In genomic region chr6:150157076-150157475, GRCh38 we compare ENCODE assay signal across 36 cellular contexts. TPM values are rescaled to one million over a fixed set of nuclear protein-coding genes. Genes with fewer than 3 reads are reported as not detected.
"Had no signal": no experiment of that assay in that cellular context is flagged by ENCODE, and none has a peak within 500 bp of the region (broad histone marks: within the 10 kb centered on the region; RNA-seq: fewer than 3 reads in every experiment).

No MANE protein-coding gene starts in this region.

- H3K9me3 Mint-ChIP-seq: activated CD4-positive, alpha-beta memory T cell treated with anti-CD3 and anti-CD28 coated beads for 36 hours; activated naive CD4-positive, alpha-beta T cell treated with anti-CD3 and anti-CD28 coated beads for 36 hours; activated naive CD8-positive, alpha-beta T cell treated with anti-CD3 and anti-CD28 coated beads for 36 hours; activated T-helper 1 cell treated with anti-CD3 and anti-CD28 coated beads, Interleukin-12 subunit alpha, Interleukin-12 subunit beta, Interleukin-2, Interleukin-4 antibody, amounts not matched to agents 30 ng/mL and 10 ng/mL and 1 ng/mL, durations not matched to agents 14 hours and 24 hours and 36 hours; stimulated activated memory B cell treated with anti-CD40 and anti-IgM and Interleukin-4, amounts not matched to agents 10 μg/mL and 1 μg/mL and 100 μg/mL, for 72 hours; stimulated activated naive CD8-positive, alpha-beta T cell treated with anti-CD3 and anti-CD28 coated beads, Interleukin-15, amount 100 ng/mL, for 72 hours had no signal

- H3K4me1 Mint-ChIP-seq: stimulated activated memory B cell treated with anti-CD40 and anti-IgM and Interleukin-4, amounts not matched to agents 10 μg/mL and 1 μg/mL and 100 μg/mL, for 72 hours had no signal

- H3K36me3 ChIP-seq: adrenal gland, ascending aorta, esophagus muscularis mucosa, thyroid gland, upper lobe of left lung, WERI-Rb-1 had no signal

- DNase-seq: activated CD4-positive, alpha-beta memory T cell treated with anti-CD3 and anti-CD28 coated beads for 36 hours; activated CD4-positive, alpha-beta T cell treated with anti-CD3 and anti-CD28 coated beads for 48 hours; activated CD8-positive, alpha-beta memory T cell treated with anti-CD3 and anti-CD28 coated beads, Interleukin-2, amount 50 U/mL, for 4 hours; activated effector memory CD4-positive, alpha-beta T cell treated with anti-CD3 and anti-CD28 coated beads, Interleukin-2, amount 50 U/mL, for 16 hours; activated naive CD4-positive, alpha-beta T cell treated with anti-CD3 and anti-CD28 coated beads for 36 hours; activated naive CD8-positive, alpha-beta T cell treated with anti-CD3 and anti-CD28 coated beads for 36 hours; activated T-cell treated with anti-CD3 and anti-CD28 coated beads, Interleukin-2, amount 50 U/mL, for 1 hour; adrenal gland; cortex of kidney; left ventricle myocardium superior; naive B cell; occipital lobe; right cardiac atrium; stimulated activated CD4-positive, alpha-beta T cell treated with anti-CD3 and anti-CD28 coated beads, Interleukin-12 subunit alpha, Interleukin-12 subunit beta, amount 100 ng/mL, for 4 hours; stimulated activated CD4-positive, alpha-beta T cell treated with anti-CD3 and anti-CD28 coated beads, Interleukin-4, amount 100 ng/mL, for 4 hours; stimulated activated CD8-positive, alpha-beta memory T cell treated with anti-CD3 and anti-CD28 coated beads, Interleukin-4, amount 100 ng/mL, for 48 hours; stimulated activated naive CD8-positive, alpha-beta T cell treated with anti-CD3 and anti-CD28 coated beads, Interleukin-15, amount 100 ng/mL, for 72 hours; substantia nigra; T1000; thyroid gland; upper lobe of left lung; WERI-Rb-1 had no signal

- FAIRE-seq: endothelial cell of umbilical vein, frontal cortex, islet of Langerhans had no signal

- H3K9ac ChIP-seq: parathyroid adenoma had no signal

- H3K79me2 ChIP-seq: parathyroid adenoma had no signal

- H3K27me3 ChIP-seq: adrenal gland, ascending aorta, thyroid gland, upper lobe of left lung had no signal

- H3K27ac Mint-ChIP-seq: activated CD4-positive, alpha-beta memory T cell treated with anti-CD3 and anti-CD28 coated beads for 36 hours; activated naive CD4-positive, alpha-beta T cell treated with anti-CD3 and anti-CD28 coated beads for 36 hours; activated naive CD8-positive, alpha-beta T cell treated with anti-CD3 and anti-CD28 coated beads for 36 hours; activated T-helper 1 cell treated with anti-CD3 and anti-CD28 coated beads, Interleukin-12 subunit alpha, Interleukin-12 subunit beta, Interleukin-2, Interleukin-4 antibody, amounts not matched to agents 30 ng/mL and 10 ng/mL and 1 ng/mL, durations not matched to agents 14 hours and 24 hours and 36 hours; brain; mesothelial cell of epicardium; naive B cell; stimulated activated memory B cell treated with anti-CD40 and anti-IgM and Interleukin-4, amounts not matched to agents 10 μg/mL and 1 μg/mL and 100 μg/mL, for 72 hours had no signal

- H3K4me1 ChIP-seq: adrenal gland, ascending aorta, esophagus muscularis mucosa, parathyroid adenoma had no signal

- H3K27ac ChIP-seq: adrenal gland, ascending aorta, esophagus muscularis mucosa, parathyroid adenoma, thyroid gland, upper lobe of left lung, WERI-Rb-1 had no signal

- H3K9me3 ChIP-seq: adrenal gland, ascending aorta, esophagus muscularis mucosa, thyroid gland, upper lobe of left lung had no signal

- H3K4me3 ChIP-seq: adrenal gland, ascending aorta, esophagus muscularis mucosa, thyroid gland, upper lobe of left lung had no signal

- H3K4me3 Mint-ChIP-seq: activated CD4-positive, alpha-beta memory T cell treated with anti-CD3 and anti-CD28 coated beads for 36 hours; activated naive CD4-positive, alpha-beta T cell treated with anti-CD3 and anti-CD28 coated beads for 36 hours; activated naive CD8-positive, alpha-beta T cell treated with anti-CD3 and anti-CD28 coated beads for 36 hours; activated T-helper 1 cell treated with anti-CD3 and anti-CD28 coated beads, Interleukin-12 subunit alpha, Interleukin-12 subunit beta, Interleukin-2, Interleukin-4 antibody, amounts not matched to agents 30 ng/mL and 10 ng/mL and 1 ng/mL, durations not matched to agents 14 hours and 24 hours and 36 hours; brain; mesothelial cell of epicardium; naive B cell; neural crest cell; stimulated activated memory B cell treated with anti-CD40 and anti-IgM and Interleukin-4, amounts not matched to agents 10 μg/mL and 1 μg/mL and 100 μg/mL, for 72 hours; stimulated activated naive CD8-positive, alpha-beta T cell treated with anti-CD3 and anti-CD28 coated beads, Interleukin-15, amount 100 ng/mL, for 72 hours had no signal

- H2AFZ ChIP-seq: parathyroid adenoma had no signal

- H3K36me3 Mint-ChIP-seq: activated CD4-positive, alpha-beta memory T cell treated with anti-CD3 and anti-CD28 coated beads for 36 hours; activated naive CD8-positive, alpha-beta T cell treated with anti-CD3 and anti-CD28 coated beads for 36 hours; mesothelial cell of epicardium; stimulated activated memory B cell treated with anti-CD40 and anti-IgM and Interleukin-4, amounts not matched to agents 10 μg/mL and 1 μg/mL and 100 μg/mL, for 72 hours had no signal

- ATAC-seq: activated CD4-positive, CD25-positive, alpha-beta regulatory T cell treated with anti-CD3 and anti-CD28 coated beads, Interleukin-2, amount 50 U/mL, for 24 hours; left ventricle myocardium superior; right cardiac atrium; stimulated activated memory B cell treated with anti-CD40 and anti-IgM and Interleukin-4, amounts not matched to agents 10 μg/mL and 1 μg/mL and 100 μg/mL, for 72 hours; stimulated activated naive CD8-positive, alpha-beta T cell treated with anti-CD3 and anti-CD28 coated beads, Interleukin-15, amount 100 ng/mL, for 72 hours had no signal

RNA-seq across cellular contexts. Expression of gene PPP1R14C, which starts 14.2 kb away (rescaled TPM):
- total RNA-seq: activated naive CD4-positive, alpha-beta T cell treated with anti-CD3 and anti-CD28 coated beads for 36 hours; activated T-helper 1 cell treated with anti-CD3 and anti-CD28 coated beads, Interleukin-12 subunit alpha, Interleukin-12 subunit beta, Interleukin-2, Interleukin-4 antibody, amounts not matched to agents 30 ng/mL and 10 ng/mL and 1 ng/mL, durations not matched to agents 14 hours and 24 hours and 36 hours; ascending aorta; endothelial cell of umbilical vein; lung microvascular endothelial cell; T-helper 1 cell treated with Interleukin-12 subunit alpha and Interleukin-12 subunit beta and Interleukin-4 antibody, amounts not matched to agents 30 ng/mL and 1 ng/mL, for 36 hours had no signal
- polyA plus RNA-seq: endothelial cell of umbilical vein had no signal
